8 cellular contexts compared by ENCODE assay signal in the genomic region with DNA sequence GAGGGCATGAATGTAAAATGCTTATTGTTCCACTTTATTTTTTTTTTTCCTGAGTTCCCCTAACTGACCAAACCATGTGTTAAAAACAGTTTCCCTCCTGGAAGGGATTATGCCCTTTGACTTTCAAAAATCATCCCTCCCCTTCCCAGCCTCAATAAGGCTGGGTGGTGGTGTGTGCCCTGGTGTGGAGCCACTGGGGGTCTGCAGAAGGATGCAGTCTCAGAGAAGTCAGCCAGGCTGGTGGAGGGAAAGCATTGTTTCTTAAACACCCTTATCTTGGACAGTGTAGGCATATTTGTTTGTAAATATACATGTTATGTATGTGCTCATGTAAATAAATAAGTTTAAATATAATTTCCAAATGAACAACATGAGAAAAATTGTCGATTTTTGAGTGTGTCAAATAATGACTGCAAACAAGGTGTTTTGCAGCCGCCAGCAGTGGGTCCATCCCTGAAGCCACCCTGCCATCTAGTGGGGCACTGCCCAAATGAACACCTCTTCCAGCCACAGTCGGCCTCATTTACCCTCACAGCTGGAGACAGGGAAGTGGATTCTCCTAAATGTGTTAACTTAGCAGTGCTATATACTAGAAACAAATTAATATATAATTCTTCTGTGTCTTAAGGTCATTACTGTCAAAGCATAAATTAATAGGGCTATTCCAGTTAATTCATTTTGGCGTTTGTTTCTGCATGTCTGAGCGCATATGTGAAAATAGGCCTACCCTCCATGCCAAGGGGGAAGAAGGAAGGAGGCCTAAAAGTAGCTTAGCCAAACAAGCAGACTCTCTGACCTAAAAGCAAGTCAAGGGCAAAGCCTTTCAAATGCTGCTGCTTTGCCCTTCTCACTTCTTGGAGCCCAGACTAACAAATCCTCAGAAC.
DNase-seq lines count a peak whose midpoint lies in the region; ATAC-seq, FAIRE-seq and TF ChIP-seq lines count a peak whose summit lies in the region.

No MANE protein-coding gene starts in this region.

- peak; percentile 49 for ATAC-seq in GM18861 (IDR thresholded peaks at IDR 0.05; ENCODE audit: unreplicated experiment)

- DNase-seq in AG20443 (ENCODE audit: low spot score) (peak; percentile 49), NCI-H748 (lab: John Stamatoyannopoulos, UW; ENCODE audit: unreplicated experiment) (peak; percentile 93), left kidney (ENCODE audit: low read depth, low spot score) (peak; percentile 83), sigmoid colon (no peak), GM12891 (ENCODE audit: insufficient read length, low spot score) (no peak)

- no peak overlapping the region for H3K9ac ChIP-seq in HUES48 (ENCODE audit: low read depth, low read length)

- H3K36me3 Mint-ChIP-seq in brain, result no peaks in the 10 kb centered on the region

- H3K36me3 ChIP-seq in HUES48 (ENCODE audit: control insufficient read depth, insufficient read depth, low read length), result no peaks in the 10 kb centered on the region
- no peaks in the 10 kb centered on the region for H3K36me3 ChIP-seq in sigmoid colon

- no peak for FAIRE-seq in GM12891 (lab: Jason Lieb, UNC)

- peak; percentile 84 to 96 for TF ChIP-seq CTCF in brain (conservative IDR thresholded peaks at IDR 0.05)
- peak in 1 of 4 experiments; percentile 17 for TF ChIP-seq CTCF in sigmoid colon (IDR thresholded peaks at IDR 0.05)

- H3K4me3 ChIP-seq in HUES48 (ENCODE audit: low read depth, low read length) (peak overlapping the region; percentile 41), sigmoid colon (no peak overlapping the region)

- intact Hi-C loops in sigmoid colon (cut with DNase I), result no loop called here

- 30 to 40% methylated on average over 5 of the region's 5 CpGs for WGBS in sigmoid colon, 2 donors

- no peak for TF ChIP-seq EP300 in sigmoid colon (IDR thresholded peaks at IDR 0.05)

- H3K27me3 Mint-ChIP-seq in brain, result no peaks in the 10 kb centered on the region

- peaks cover 34% of the 10 kb centered on the region for H3K4me1 Mint-ChIP-seq in brain

- peaks cover 0 to 2% (median 0%) of the 10 kb centered on the region in 5 experiments for H3K9me3 Mint-ChIP-seq in brain

- H3K27ac Mint-ChIP-seq in brain, result peak overlapping the region in 4 of 5 experiments; percentile 27 to 93 (median 83)

- no peaks in the 10 kb centered on the region for H3K9me3 ChIP-seq in HUES48 (ENCODE audit: control insufficient read depth, insufficient read depth, low read length)
- no peaks in the 10 kb centered on the region for H3K9me3 ChIP-seq in sigmoid colon

- H3K4me1 ChIP-seq in HUES48 (ENCODE audit: control insufficient read depth, insufficient read depth, low read length) (peaks cover 40% of the 10 kb centered on the region), sigmoid colon (no peaks in the 10 kb centered on the region)

- peak overlapping the region in 2 of 5 experiments; percentile 69 to 79 for H3K4me3 Mint-ChIP-seq in brain

- TF ChIP-seq POLR2A in sigmoid colon (IDR thresholded peaks at IDR 0.05) (no peak), GM12891 (IDR thresholded peaks at IDR 0.05; ENCODE audit: low read depth, low read length) (no peak)

- H3K27me3 ChIP-seq in HUES48 (ENCODE audit: control insufficient read depth, insufficient read depth, low read length) (no peaks in the 10 kb centered on the region), sigmoid colon (no peaks in the 10 kb centered on the region)

- peak overlapping the region; percentile 89 for H3K27ac ChIP-seq in HUES48 (ENCODE audit: low read depth, low read length)
- no peak overlapping the region for H3K27ac ChIP-seq in sigmoid colon

TF ChIP-seq in GM12891, 5 proteins besides CTCF, POLR2A, EP300 and RAD21:
- TF ChIP-seq POLR2AphosphoS5 (IDR thresholded peaks at IDR 0.05; ENCODE audit: low read depth, low read length), result no peak
- no peak for TF ChIP-seq TAF1 (IDR thresholded peaks at IDR 0.05; ENCODE audit: low read depth, low read length)
- no peak for TF ChIP-seq POU2F2 (IDR thresholded peaks at IDR 0.05; ENCODE audit: low read depth, low read length)
- TF ChIP-seq SPI1 (IDR thresholded peaks at IDR 0.05; ENCODE audit: low read depth, low read length), result no peak
- TF ChIP-seq PAX5 (IDR thresholded peaks at IDR 0.05; ENCODE audit: insufficient read depth, low read length, severe bottlenecking), result no peak

Comparison
In these comparisons a context has a peak if more than half of its experiments do, and no peak if none do; other contexts are left out.
1. DNase-seq: peak in AG20443 (single experiment), NCI-H748 (single experiment) and left kidney (single experiment); none in sigmoid colon (single experiment) and GM12891 (single experiment).